23 cellular contexts compared by ENCODE assay signal in genomic region chrX:31376408-31376807, GRCh38.
"Had no signal": no experiment of that assay in that cellular context is flagged by ENCODE, and none has a peak within 500 bp of the region (broad histone marks: within the 10 kb centered on the region; RNA-seq: fewer than 3 reads in every experiment).

No MANE protein-coding gene starts in this region.

- H3K36me3 ChIP-seq: cardiac muscle cell, neural progenitor cell, spleen, tibial nerve had no signal

- H3K4me3 ChIP-seq: cardiac muscle cell, neural progenitor cell, spleen, tibial nerve had no signal

- H3K27ac Mint-ChIP-seq: activated B cell treated with CpG ODN at 0.5 μM for 24 hours; activated CD8-positive, alpha-beta T cell treated with anti-CD3 and anti-CD28 coated beads for 36 hours; activated naive CD4-positive, alpha-beta T cell treated with anti-CD3 and anti-CD28 coated beads, Interleukin-2, amount 50 U/mL, for 24 hours; activated naive CD8-positive, alpha-beta T cell treated with anti-CD3 and anti-CD28 coated beads, Interleukin-2, amount 50 U/mL, for 24 hours; activated T-helper 2 cell treated with anti-CD3 and anti-CD28 coated beads, Interferon-gamma antibody, Interleukin-2, Interleukin-4, amounts not matched to agents 10 μg/mL and 5 μg/mL and 100 μg/mL, durations not matched to agents 14 hours and 24 hours and 36 hours; effector memory CD8-positive, alpha-beta T cell; memory B cell; natural killer cell; neural progenitor cell; T-helper 1 cell treated with Interleukin-12 subunit alpha and Interleukin-12 subunit beta and Interleukin-4 antibody, amounts not matched to agents 30 μg/mL and 1 μg/mL, for 36 hours had no signal

- H3K27ac ChIP-seq: cardiac muscle cell, neural progenitor cell, spleen, tibial nerve had no signal

- H3K27me3 ChIP-seq: cardiac muscle cell, neural progenitor cell, spleen, tibial nerve had no signal

- H2AFZ ChIP-seq: neural progenitor cell had no signal

- DNase-seq: activated B cell treated with CpG ODN at 0.5 μM for 24 hours; activated CD4-positive, alpha-beta T cell treated with anti-CD3 and anti-CD28 coated beads, Interleukin-2, amount 50 U/mL, for 1 hour; activated CD8-positive, alpha-beta T cell treated with anti-CD3 and anti-CD28 coated beads for 36 hours; activated naive CD8-positive, alpha-beta T cell treated with anti-CD3 and anti-CD28 coated beads, Interleukin-2, amount 50 U/mL, for 24 hours; activated T-cell treated with anti-CD3 and anti-CD28 coated beads, Interleukin-2, amount 50 U/mL, for 4 hours; cortex of kidney; effector memory CD8-positive, alpha-beta T cell; foreskin fibroblast; natural killer cell; occipital lobe; right cardiac atrium; spleen; stimulated activated naive CD4-positive, alpha-beta T cell treated with Interleukin-2 at 50 U/mL for 16 hours; SW 1271; T-helper 9 cell had no signal

- ATAC-seq: activated CD8-positive, alpha-beta T cell treated with anti-CD3 and anti-CD28 coated beads for 36 hours; activated naive CD8-positive, alpha-beta T cell treated with anti-CD3 and anti-CD28 coated beads, Interleukin-2, amount 50 U/mL, for 24 hours; activated T-cell treated with anti-CD3 and anti-CD28 coated beads, Interleukin-2, amount 50 U/mL, for 4 hours; effector memory CD8-positive, alpha-beta T cell; esophagus mucosa; natural killer cell; right cardiac atrium had no signal

- H3K4me1 ChIP-seq: neural progenitor cell, spleen had no signal

- H3K4me2 ChIP-seq: neural progenitor cell had no signal

- H3K4me1 Mint-ChIP-seq: activated B cell treated with CpG ODN at 0.5 μM for 24 hours; activated naive CD4-positive, alpha-beta T cell treated with anti-CD3 and anti-CD28 coated beads, Interleukin-2, amount 50 U/mL, for 24 hours; activated naive CD8-positive, alpha-beta T cell treated with anti-CD3 and anti-CD28 coated beads, Interleukin-2, amount 50 U/mL, for 24 hours; memory B cell; natural killer cell; neural progenitor cell had no signal

- H3K9me3 ChIP-seq: spleen, tibial nerve had no signal

- H3K36me3 Mint-ChIP-seq: activated naive CD4-positive, alpha-beta T cell treated with anti-CD3 and anti-CD28 coated beads, Interleukin-2, amount 50 U/mL, for 24 hours; memory B cell; natural killer cell; neural progenitor cell had no signal

- H3K4me3 Mint-ChIP-seq: activated B cell treated with CpG ODN at 0.5 μM for 24 hours; activated CD8-positive, alpha-beta T cell treated with anti-CD3 and anti-CD28 coated beads for 36 hours; activated naive CD4-positive, alpha-beta T cell treated with anti-CD3 and anti-CD28 coated beads, Interleukin-2, amount 50 U/mL, for 24 hours; activated naive CD8-positive, alpha-beta T cell treated with anti-CD3 and anti-CD28 coated beads, Interleukin-2, amount 50 U/mL, for 24 hours; activated T-cell treated with anti-CD3 and anti-CD28 coated beads, Interleukin-2, amount 50 U/mL, for 4 hours; effector memory CD8-positive, alpha-beta T cell; memory B cell; natural killer cell; neural progenitor cell; T-helper 1 cell treated with Interleukin-12 subunit alpha and Interleukin-12 subunit beta and Interleukin-4 antibody, amounts not matched to agents 30 μg/mL and 1 μg/mL, for 36 hours had no signal

- H3K9me3 Mint-ChIP-seq: activated B cell treated with CpG ODN at 0.5 μM for 24 hours; activated naive CD4-positive, alpha-beta T cell treated with anti-CD3 and anti-CD28 coated beads, Interleukin-2, amount 50 U/mL, for 24 hours; activated naive CD8-positive, alpha-beta T cell treated with anti-CD3 and anti-CD28 coated beads, Interleukin-2, amount 50 U/mL, for 24 hours; activated T-helper 2 cell treated with anti-CD3 and anti-CD28 coated beads, Interferon-gamma antibody, Interleukin-2, Interleukin-4, amounts not matched to agents 10 μg/mL and 5 μg/mL and 100 μg/mL, durations not matched to agents 14 hours and 24 hours and 36 hours; memory B cell; T-helper 1 cell treated with Interleukin-12 subunit alpha and Interleukin-12 subunit beta and Interleukin-4 antibody, amounts not matched to agents 30 μg/mL and 1 μg/mL, for 36 hours had no signal

- H3K27me3 Mint-ChIP-seq: activated B cell treated with CpG ODN at 0.5 μM for 24 hours; activated CD8-positive, alpha-beta T cell treated with anti-CD3 and anti-CD28 coated beads for 36 hours; activated naive CD4-positive, alpha-beta T cell treated with anti-CD3 and anti-CD28 coated beads, Interleukin-2, amount 50 U/mL, for 24 hours; activated naive CD8-positive, alpha-beta T cell treated with anti-CD3 and anti-CD28 coated beads, Interleukin-2, amount 50 U/mL, for 24 hours; effector memory CD8-positive, alpha-beta T cell; memory B cell had no signal
